In the genomic region with DNA sequence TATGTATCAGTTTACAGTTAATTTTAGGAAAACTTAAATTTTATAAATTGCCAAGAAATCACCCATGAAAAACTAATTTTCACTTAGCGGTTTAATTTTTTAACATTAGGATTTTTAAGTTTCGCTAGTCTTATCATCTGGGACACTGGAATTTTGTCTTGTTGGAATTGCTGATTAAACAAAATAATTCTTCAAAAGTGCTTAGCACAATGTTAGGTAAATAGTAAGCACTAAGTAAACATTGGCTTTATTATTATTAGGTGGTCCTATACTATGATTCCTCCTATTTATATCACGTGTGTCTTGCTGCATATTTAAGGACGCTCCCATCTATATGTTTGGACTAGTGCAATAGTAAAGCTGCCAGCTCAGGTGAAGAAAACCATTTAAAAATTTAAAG, we compare ENCODE assay signal across 12 cellular contexts. TPM values are rescaled to one million over a fixed set of nuclear protein-coding genes. Genes with fewer than 3 reads are reported as not detected.
A peak's percentile ranks its signal among the peaks of the same experiment; 100 is the strongest.
DNase-seq lines count a peak whose midpoint lies in the region; ATAC-seq and TF ChIP-seq lines count a peak whose summit lies in the region.
"Had no signal": no experiment of that assay in that cellular context is flagged by ENCODE, and none has a peak within 500 bp of the region (broad histone marks: within the 10 kb centered on the region; RNA-seq: fewer than 3 reads in every experiment).

No MANE protein-coding gene starts in this region.

- peaks cover 86% of the 10 kb centered on the region for H3K4me1 Mint-ChIP-seq in HFFc6 (ENCODE audit: low read depth)
- H3K4me1 Mint-ChIP-seq in memory B cell, result peaks cover 19% of the 10 kb centered on the region
- H3K4me1 Mint-ChIP-seq in effector memory CD8-positive, alpha-beta T cell (ENCODE audit: low read depth in 2 of 2), result no peaks in the 10 kb centered on the region

- no peak overlapping the region for H2BK12ac ChIP-seq in neuronal stem cell (ENCODE audit: low read length)

- H3F3A ChIP-seq in SU-DHL-6 (ENCODE audit: insufficient read depth), result peaks cover 4% of the 10 kb centered on the region; the same call in 1 of the 2 replicates

- no peak overlapping the region for H3K4ac ChIP-seq in neuronal stem cell (ENCODE audit: low read length)

- H2BK15ac ChIP-seq in neuronal stem cell (ENCODE audit: low read length), result no peak overlapping the region

- no peak overlapping the region for H3K14ac ChIP-seq in neuronal stem cell (ENCODE audit: low read length)

- no peak for TF ChIP-seq CTCF in HFFc6 (IDR thresholded peaks at IDR 0.05)
- no peak for TF ChIP-seq CTCF in SU-DHL-6 (IDR thresholded peaks at IDR 0.05; ENCODE audit: insufficient read depth, low read length, poor library complexity, severe bottlenecking)

- H4K20me1 ChIP-seq in SU-DHL-6 (ENCODE audit: low read depth, low read length), result no peaks in the 10 kb centered on the region

- H3K9me3 Mint-ChIP-seq in HFFc6, result no peaks in the 10 kb centered on the region
- no peaks in the 10 kb centered on the region for H3K9me3 Mint-ChIP-seq in memory B cell
- H3K9me3 Mint-ChIP-seq in effector memory CD8-positive, alpha-beta T cell, result no peaks in the 10 kb centered on the region

- H3K4me3 ChIP-seq in SU-DHL-6 (ENCODE audit: insufficient read depth, low read length, poor library complexity, severe bottlenecking) (peak overlapping the region; percentile 29), neuronal stem cell (ENCODE audit: low read length in 2 of 2) (no peak overlapping the region)
- H3K4me3 ChIP-seq: cardiac muscle cell, mucosa of descending colon, testis had no signal

- H3K4me3 Mint-ChIP-seq in HFFc6 (peak overlapping the region; percentile 81), memory B cell (peak overlapping the region; percentile 54)
- no peak overlapping the region for H3K4me3 Mint-ChIP-seq in effector memory CD8-positive, alpha-beta T cell

- H3K27me3 ChIP-seq in SU-DHL-6 (ENCODE audit: low read length), result no peaks in the 10 kb centered on the region
- H3K27me3 ChIP-seq in neuronal stem cell (ENCODE audit: control insufficient read depth in 3 of 3, insufficient read depth in 3 of 3, low read depth in 1 of 3, low read length in 3 of 3), result no peaks in the 10 kb centered on the region
- H3K27me3 ChIP-seq: cardiac muscle cell, testis had no signal

- no peak overlapping the region for H2AK5ac ChIP-seq in neuronal stem cell (ENCODE audit: low read depth, low read length)

- H3K79me1 ChIP-seq in neuronal stem cell (ENCODE audit: low read depth, low read length), result no peaks in the 10 kb centered on the region

- peak overlapping the region; percentile 85 for H3K27ac Mint-ChIP-seq in HFFc6
- H3K27ac Mint-ChIP-seq in memory B cell, result peak overlapping the region; percentile 42
- no peak overlapping the region for H3K27ac Mint-ChIP-seq in effector memory CD8-positive, alpha-beta T cell

- H2AFZ ChIP-seq in SU-DHL-6 (ENCODE audit: low read depth, low read length, severe bottlenecking) (no peak overlapping the region), neuronal stem cell (ENCODE audit: low read length) (no peak overlapping the region)

- H3K36me3 ChIP-seq in SU-DHL-6 (ENCODE audit: low read length), result no peaks in the 10 kb centered on the region
- H3K36me3 ChIP-seq in neuronal stem cell (replicated peaks in 1 of 2; ENCODE audit: control insufficient read depth in 2 of 2, insufficient read depth in 2 of 2, low read length in 2 of 2), result no peaks in the 10 kb centered on the region
- H3K36me3 ChIP-seq: cardiac muscle cell had no signal

- no CpG with 5 or more reads among the region's 4 CpGs for WGBS in neuronal stem cell (ENCODE audit: extremely low coverage in 2 of 2, insufficient read length in 2 of 2, insufficient replicate concordance in 1 of 2), 2 donors

- no peak overlapping the region for H4K91ac ChIP-seq in neuronal stem cell (ENCODE audit: low read depth, low read length, poor library complexity)

- H3K4me1 ChIP-seq in neuronal stem cell (ENCODE audit: control insufficient read depth in 2 of 2, insufficient read depth in 1 of 2, low read depth in 1 of 2, low read length in 2 of 2), result peaks cover 4 to 12% of the 10 kb centered on the region in 2 donors
- H3K4me1 ChIP-seq: testis had no signal

- H3K27me3 Mint-ChIP-seq in HFFc6 (ENCODE audit: insufficient read depth) (no peaks in the 10 kb centered on the region), memory B cell (peaks cover 10% of the 10 kb centered on the region)
- H3K27me3 Mint-ChIP-seq in effector memory CD8-positive, alpha-beta T cell, result peaks cover 0 to 4% of the 10 kb centered on the region in 2 donors

- no peak overlapping the region for H4K8ac ChIP-seq in neuronal stem cell (ENCODE audit: low read depth, low read length)

- H3K9me2 ChIP-seq in SU-DHL-6 (replicated peaks; ENCODE audit: insufficient read depth, low read length), result no peaks in the 10 kb centered on the region

- H3K4me2 ChIP-seq in SU-DHL-6 (ENCODE audit: low read depth, low read length, poor library complexity, severe bottlenecking) (peak overlapping the region; percentile 38), neuronal stem cell (ENCODE audit: insufficient read depth, low read length, poor library complexity, severe bottlenecking) (no peak overlapping the region)

- no peak overlapping the region for H3K23ac ChIP-seq in neuronal stem cell (ENCODE audit: low read depth, low read length, poor library complexity)

- H3K9ac ChIP-seq in SU-DHL-6 (ENCODE audit: low read length) (no peak overlapping the region), neuronal stem cell (ENCODE audit: low read depth, low read length, poor library complexity) (no peak overlapping the region)

- no peak overlapping the region for H2BK120ac ChIP-seq in neuronal stem cell (ENCODE audit: low read depth, low read length)

- DNase-seq in HFFc6, result no peak
- no peak for DNase-seq in memory B cell (ENCODE audit: low spot score in 2 of 2)
- DNase-seq in effector memory CD8-positive, alpha-beta T cell, result no peak
- no peak for DNase-seq in neuronal stem cell (ENCODE audit: low spot score)
- no peak for DNase-seq in NK-92 treated with Interleukin-12 subunit alpha and Interleukin-12 subunit beta, amount 100 ng/mL, for 24 hours (lab: John Stamatoyannopoulos, UW)
- DNase-seq in effector CD8-positive, alpha-beta T cell (lab: John Stamatoyannopoulos, UW), result no peak
- DNase-seq: NCI-H1048, testis had no signal

- H3K79me2 ChIP-seq in SU-DHL-6 (ENCODE audit: insufficient read depth, low read length), result no peaks in the 10 kb centered on the region

- ATAC-seq in GM19025 (IDR thresholded peaks at IDR 0.05; ENCODE audit: low read depth, unreplicated experiment) (peak; percentile 11), memory B cell (ENCODE audit: low read depth) (no peak)
- no peak for ATAC-seq in effector memory CD8-positive, alpha-beta T cell (replicated peaks)

- H2BK5ac ChIP-seq in neuronal stem cell (ENCODE audit: low read length), result no peak overlapping the region

- H3K9me3 ChIP-seq in SU-DHL-6 (ENCODE audit: insufficient read depth, low read length) (no peaks in the 10 kb centered on the region), neuronal stem cell (replicated peaks in 1 of 2; ENCODE audit: control insufficient read depth in 2 of 2, insufficient read depth in 1 of 2, low read depth in 1 of 2, low read length in 2 of 2) (no peaks in the 10 kb centered on the region)
- H3K9me3 ChIP-seq: mucosa of descending colon, testis had no signal

- no peak overlapping the region for H3K18ac ChIP-seq in neuronal stem cell (ENCODE audit: low read length)

- H3K27ac ChIP-seq in SU-DHL-6 (ENCODE audit: low read depth, low read length), result peak overlapping the region; percentile 75
- no peak overlapping the region for H3K27ac ChIP-seq in neuronal stem cell (replicated peaks; ENCODE audit: low read length)
- H3K27ac ChIP-seq: cardiac muscle cell had no signal

- H3K36me3 Mint-ChIP-seq in HFFc6 (ENCODE audit: low read depth) (peaks cover 4% of the 10 kb centered on the region; the same call in 1 of the 2 replicates), memory B cell (no peaks in the 10 kb centered on the region)
- H3K36me3 Mint-ChIP-seq in effector memory CD8-positive, alpha-beta T cell (ENCODE audit: insufficient read depth), result no peaks in the 10 kb centered on the region

RNA-seq across cellular contexts. Expression of a gene that starts 54.6 kb away (rescaled TPM):
- total RNA-seq in HFFc6 (2021; fragmentation: NEBNext Ultra II Directional; extraction: Animal tissue kit (Norgen Biotek cat#: 25700)), result 10 to 100 TPM; 28.7 to 34.4 (median 30.7) TPM
- 14.8 TPM for polyA plus RNA-seq in neuronal stem cell (2013, experiment 1 of 2)
- polyA plus RNA-seq in neuronal stem cell (2013, experiment 2 of 2), result 15.6 TPM

Comparison
In these comparisons a context has a peak if more than half of its experiments do, and no peak if none do; other contexts are left out.
1. H3K27ac Mint-ChIP-seq: peak in HFFc6 (single experiment) and memory B cell (single experiment); none in effector memory CD8-positive, alpha-beta T cell (0 of 2).
2. H3K4me3 Mint-ChIP-seq: peak in HFFc6 (single experiment) and memory B cell (single experiment); none in effector memory CD8-positive, alpha-beta T cell (0 of 2).